ENCODE assay signal across 8 cellular contexts in the genomic region with DNA sequence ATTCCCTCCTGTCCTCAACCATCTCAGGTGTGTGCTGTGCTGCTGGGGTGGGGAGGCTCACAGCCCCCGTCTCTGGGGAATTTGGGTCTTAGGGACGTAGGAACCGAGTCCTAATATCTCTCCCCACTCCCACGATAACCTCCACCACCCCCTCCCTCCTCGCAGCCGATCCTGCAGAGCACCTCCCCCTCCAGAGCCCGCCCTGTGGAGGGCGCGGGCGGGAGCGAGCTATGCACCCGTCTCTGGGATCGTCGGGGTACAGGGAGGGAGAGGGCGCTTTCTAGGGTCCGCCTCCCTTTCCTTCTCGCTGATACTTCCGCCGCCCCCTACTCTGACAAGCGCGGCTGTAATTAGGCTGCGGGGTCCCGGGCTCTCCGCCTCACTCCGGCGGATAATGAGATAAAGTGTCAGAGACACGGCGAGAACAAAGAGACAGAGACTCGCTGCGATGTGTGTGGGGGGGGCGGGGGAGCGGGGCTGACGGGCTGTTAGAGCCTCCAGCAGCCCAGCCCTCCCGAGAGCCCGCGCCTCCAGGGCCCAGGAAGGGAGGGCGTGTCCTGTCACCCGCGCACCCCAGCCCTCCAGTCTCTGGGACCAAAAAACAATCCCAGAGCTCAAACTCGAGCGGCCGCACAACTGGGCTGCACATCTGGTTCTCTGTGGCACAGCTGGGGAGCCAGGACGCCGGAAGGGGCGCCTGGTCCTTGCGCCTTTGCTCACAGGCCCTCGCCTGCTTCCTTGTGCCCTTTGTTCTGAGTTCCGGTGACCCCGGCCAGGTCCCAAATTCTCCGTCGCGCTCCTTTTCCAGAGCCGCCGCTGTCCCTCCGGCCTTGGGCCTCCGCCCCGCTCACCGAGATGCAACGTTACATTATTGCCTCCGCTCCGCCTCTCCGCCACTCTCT. TPM values are rescaled to one million over a fixed set of nuclear protein-coding genes. Genes with fewer than 3 reads are reported as not detected.
DNase-seq lines count a peak whose midpoint lies in the region; FAIRE-seq and TF ChIP-seq lines count a peak whose summit lies in the region.

No MANE protein-coding gene starts in this region.

- intact Hi-C loops in Caco-2 (cut with micrococcal nuclease; ENCODE audit: unreplicated experiment), result loop anchor here (1.0 to 2.0 kb wide), 3 partner anchors 9 to 61 kb away; a partner anchor contains a TSS
- intact Hi-C loops in activated T-helper 1 cell treated with anti-CD3 and anti-CD28 coated beads, Interleukin-12 subunit alpha, Interleukin-12 subunit beta, Interleukin-2, Interleukin-4 antibody, amounts not matched to agents 30 ng/mL and 10 ng/mL and 1 ng/mL, durations not matched to agents 14 hours and 24 hours and 36 hours (cut with micrococcal nuclease), result loop anchor here (2.0 kb wide), 1 partner anchor 13 kb away; no protein-coding TSS in a partner anchor

- H3K9ac ChIP-seq in iPS-20b (ENCODE audit: low read depth, low read length) (peak overlapping the region; percentile 14; the same call in 1 of the 2 replicates), subcutaneous abdominal adipose tissue (ENCODE audit: low read length in 5 of 5) (peak overlapping the region in 3 of 5 donors; percentile 48 to 64 (median 53))

- H3K36me3 Mint-ChIP-seq in Caco-2 (ENCODE audit: insufficient read depth, unreplicated experiment) (peaks cover 84% of the 10 kb centered on the region), IgD-negative memory B cell (peaks cover 4% of the 10 kb centered on the region)
- H3K36me3 Mint-ChIP-seq in activated T-helper 1 cell treated with anti-CD3 and anti-CD28 coated beads, Interleukin-12 subunit alpha, Interleukin-12 subunit beta, Interleukin-2, Interleukin-4 antibody, amounts not matched to agents 30 ng/mL and 10 ng/mL and 1 ng/mL, durations not matched to agents 14 hours and 24 hours and 36 hours (ENCODE audit: low read depth), result peaks cover 21% of the 10 kb centered on the region

- peak overlapping the region; percentile 83 for H3K27ac Mint-ChIP-seq in Caco-2 (ENCODE audit: unreplicated experiment)
- peak overlapping the region in 2 of 3 donors; percentile 63 to 96 for H3K27ac Mint-ChIP-seq in IgD-negative memory B cell
- H3K27ac Mint-ChIP-seq in activated T-helper 1 cell treated with anti-CD3 and anti-CD28 coated beads, Interleukin-12 subunit alpha, Interleukin-12 subunit beta, Interleukin-2, Interleukin-4 antibody, amounts not matched to agents 30 ng/mL and 10 ng/mL and 1 ng/mL, durations not matched to agents 14 hours and 24 hours and 36 hours, result peak overlapping the region; percentile 72

- H3K4me1 ChIP-seq in Caco-2, result peaks cover 19% of the 10 kb centered on the region
- peaks cover 12% of the 10 kb centered on the region; the same call in 1 of the 2 replicates for H3K4me1 ChIP-seq in iPS-20b (ENCODE audit: insufficient read depth, low read length)
- peaks cover 4 to 67% (median 60%) of the 10 kb centered on the region in 5 donors for H3K4me1 ChIP-seq in subcutaneous abdominal adipose tissue (ENCODE audit: control insufficient read depth in 5 of 5, insufficient read depth in 5 of 5, low read length in 5 of 5)

- H3K4me3 ChIP-seq in Caco-2 (ENCODE audit: low read depth, low read length) (peak overlapping the region; percentile 43), iPS-20b (ENCODE audit: low read length) (peak overlapping the region; percentile 75), subcutaneous abdominal adipose tissue (ENCODE audit: low read depth in 1 of 5, low read length in 5 of 5) (peak overlapping the region; percentile 17 to 70 (median 63))

- peaks cover 7% of the 10 kb centered on the region for H3K27me3 ChIP-seq in Caco-2 (replicated peaks; ENCODE audit: control insufficient read depth, insufficient read depth, low read length)
- H3K27me3 ChIP-seq in iPS-20b (ENCODE audit: insufficient read depth, low read length), result peaks cover 100% of the 10 kb centered on the region
- H3K27me3 ChIP-seq in subcutaneous abdominal adipose tissue (ENCODE audit: control insufficient read depth in 5 of 5, insufficient read depth in 4 of 5, low read length in 5 of 5), result peaks cover 54 to 73% (median 64%) of the 10 kb centered on the region in 5 donors

- CTCF ChIA-PET in Caco-2 (lab: Charles Lee) (interaction anchor here (0.7 to 6.4 kb wide), 8 partner anchors 8 to 169 kb away, joined by 3 to 80 read pairs (median 8); a partner anchor contains a TSS), HEK293T (lab: Yijun Ruan, JAX) (interaction anchor here (0.6 to 10.1 kb wide), 6 partner anchors 8 to 218 kb away, joined by 3 to 121 read pairs (median 8); a partner anchor contains a TSS)

- POLR2A ChIA-PET in Caco-2 (lab: Charles Lee) (interaction anchor here (0.5 to 3.3 kb wide), 3 partner anchors 8 to 110 kb away, joined by 3 to 36 read pairs (median 9); a partner anchor contains a TSS), HEK293T (lab: Yijun Ruan, JAX) (interaction anchor here (0.7 to 7.0 kb wide), 4 partner anchors 8 to 217 kb away, joined by 3 to 80 read pairs (median 8); a partner anchor contains a TSS)

- H3K9me3 Mint-ChIP-seq in Caco-2 (ENCODE audit: unreplicated experiment), result no peaks in the 10 kb centered on the region
- no peaks in the 10 kb centered on the region for H3K9me3 Mint-ChIP-seq in IgD-negative memory B cell
- H3K9me3 Mint-ChIP-seq in activated T-helper 1 cell treated with anti-CD3 and anti-CD28 coated beads, Interleukin-12 subunit alpha, Interleukin-12 subunit beta, Interleukin-2, Interleukin-4 antibody, amounts not matched to agents 30 ng/mL and 10 ng/mL and 1 ng/mL, durations not matched to agents 14 hours and 24 hours and 36 hours, result no peaks in the 10 kb centered on the region

- no peak overlapping the region for H3K27ac ChIP-seq in iPS-20b (ENCODE audit: low read length)
- H3K27ac ChIP-seq in subcutaneous abdominal adipose tissue (ENCODE audit: low read depth, low read length), result no peak overlapping the region

- H3K4me3 Mint-ChIP-seq in Caco-2 (ENCODE audit: unreplicated experiment) (peak overlapping the region; percentile 79), IgD-negative memory B cell (peak overlapping the region; percentile 94 to 98 (median 97))
- peak overlapping the region; percentile 95 for H3K4me3 Mint-ChIP-seq in activated T-helper 1 cell treated with anti-CD3 and anti-CD28 coated beads, Interleukin-12 subunit alpha, Interleukin-12 subunit beta, Interleukin-2, Interleukin-4 antibody, amounts not matched to agents 30 ng/mL and 10 ng/mL and 1 ng/mL, durations not matched to agents 14 hours and 24 hours and 36 hours

- H3K4me1 Mint-ChIP-seq in Caco-2 (ENCODE audit: low read depth, unreplicated experiment), result peaks cover 43% of the 10 kb centered on the region
- peaks cover 50 to 54% (median 51%) of the 10 kb centered on the region in 3 donors for H3K4me1 Mint-ChIP-seq in IgD-negative memory B cell
- peaks cover 58% of the 10 kb centered on the region for H3K4me1 Mint-ChIP-seq in activated T-helper 1 cell treated with anti-CD3 and anti-CD28 coated beads, Interleukin-12 subunit alpha, Interleukin-12 subunit beta, Interleukin-2, Interleukin-4 antibody, amounts not matched to agents 30 ng/mL and 10 ng/mL and 1 ng/mL, durations not matched to agents 14 hours and 24 hours and 36 hours (ENCODE audit: low read depth)

- H3K36me3 ChIP-seq in Caco-2 (ENCODE audit: control insufficient read depth, insufficient read depth, low read length) (no peaks in the 10 kb centered on the region), iPS-20b (ENCODE audit: insufficient read depth, low read depth, low read length) (peaks cover 15% of the 10 kb centered on the region), subcutaneous abdominal adipose tissue (ENCODE audit: control insufficient read depth in 5 of 5, insufficient read depth in 5 of 5, low read length in 5 of 5) (peaks cover 0 to 15% (median 15%) of the 10 kb centered on the region in 5 donors)

- DNase-seq in Caco-2, result peak in 1 of 2 experiments; percentile 40
- no peak for DNase-seq in activated T-helper 1 cell treated with anti-CD3 and anti-CD28 coated beads, Interleukin-12 subunit alpha, Interleukin-12 subunit beta, Interleukin-2, Interleukin-4 antibody, amounts not matched to agents 30 ng/mL and 10 ng/mL and 1 ng/mL, durations not matched to agents 14 hours and 24 hours and 36 hours (ENCODE audit: low spot score)
- DNase-seq in HPDE6-E6E7 (ENCODE audit: extremely low spot score), result no peak
- DNase-seq in HEK293T (ENCODE audit: extremely low spot score), result no peak
- no peak for DNase-seq in D721Med (ENCODE audit: insufficient read length, low spot score)

- H3K9me3 ChIP-seq in Caco-2 (no peaks in the 10 kb centered on the region), iPS-20b (ENCODE audit: insufficient read depth, low read depth, low read length) (no peaks in the 10 kb centered on the region; the same call in 1 of the 2 replicates), subcutaneous abdominal adipose tissue (ENCODE audit: control insufficient read depth in 5 of 5, low read length in 5 of 5) (no peaks in the 10 kb centered on the region)

- no TSS peak for BruUV-seq in Caco-2 (replicated peaks; lab: Mats Ljungman, UMichigan)

- TF ChIP-seq CTCF in Caco-2 (IDR thresholded peaks at IDR 0.05; ENCODE audit: insufficient read depth in 1 of 2, low read depth in 1 of 2, low read length in 1 of 2, severe bottlenecking in 1 of 2, unreplicated experiment in 1 of 2) (no peak), D721Med (IDR thresholded peaks at IDR 0.05; ENCODE audit: insufficient read depth, missing control alignments) (no peak)

- H3K27me3 Mint-ChIP-seq in Caco-2 (ENCODE audit: insufficient read depth, unreplicated experiment) (peaks cover 7% of the 10 kb centered on the region), IgD-negative memory B cell (peaks cover 49% of the 10 kb centered on the region)
- H3K27me3 Mint-ChIP-seq in activated T-helper 1 cell treated with anti-CD3 and anti-CD28 coated beads, Interleukin-12 subunit alpha, Interleukin-12 subunit beta, Interleukin-2, Interleukin-4 antibody, amounts not matched to agents 30 ng/mL and 10 ng/mL and 1 ng/mL, durations not matched to agents 14 hours and 24 hours and 36 hours (ENCODE audit: insufficient read depth), result peaks cover 45% of the 10 kb centered on the region

- FAIRE-seq in D721Med (lab: Jason Lieb, UNC), result no peak

RNA-seq across cellular contexts. Expression of a gene that starts 8.7 kb away (rescaled TPM):
- total RNA-seq in Caco-2 (2022), result 387 and 466 TPM in 2 replicates
- polyA plus RNA-seq in IgD-negative memory B cell, result 176 TPM
- total RNA-seq in activated T-helper 1 cell treated with anti-CD3 and anti-CD28 coated beads, Interleukin-12 subunit alpha, Interleukin-12 subunit beta, Interleukin-2, Interleukin-4 antibody, amounts not matched to agents 30 ng/mL and 10 ng/mL and 1 ng/mL, durations not matched to agents 14 hours and 24 hours and 36 hours, result 276 and 280 TPM in 2 replicates

RNA-seq across cellular contexts. Expression of a gene that starts 12.8 kb away (rescaled TPM):
- total RNA-seq in Caco-2 (2022), result 0.70 and 1.3 TPM in 2 replicates
- polyA plus RNA-seq in IgD-negative memory B cell, result 2.4 TPM
- total RNA-seq in activated T-helper 1 cell treated with anti-CD3 and anti-CD28 coated beads, Interleukin-12 subunit alpha, Interleukin-12 subunit beta, Interleukin-2, Interleukin-4 antibody, amounts not matched to agents 30 ng/mL and 10 ng/mL and 1 ng/mL, durations not matched to agents 14 hours and 24 hours and 36 hours, result 3.1 and 4.2 TPM in 2 replicates

RNA-seq across cellular contexts. Expression of a gene that starts 21.6 kb away (rescaled TPM):
- total RNA-seq in Caco-2 (2022), result 10.0 and 10.6 TPM in 2 replicates
- 8.3 TPM for polyA plus RNA-seq in IgD-negative memory B cell
- 0.36 and 0.49 TPM in 2 replicates for total RNA-seq in activated T-helper 1 cell treated with anti-CD3 and anti-CD28 coated beads, Interleukin-12 subunit alpha, Interleukin-12 subunit beta, Interleukin-2, Interleukin-4 antibody, amounts not matched to agents 30 ng/mL and 10 ng/mL and 1 ng/mL, durations not matched to agents 14 hours and 24 hours and 36 hours
